1 cellular context compared by ENCODE assay signal in genomic region chr16:24844101-24845030, GRCh38.
TF ChIP-seq lines count a peak whose summit lies in the region.

No MANE protein-coding gene starts in this region.

TF ChIP-seq in GM12878, 131 proteins besides CTCF, POLR2A, EP300 and RAD21 (continued from another document):
- TF ChIP-seq ZNF592 (IDR thresholded peaks at IDR 0.05) (no peak), RCOR1 (conservative IDR thresholded peaks at IDR 0.05; ENCODE audit: low read depth, low read length) (no peak), MYC (IDR thresholded peaks at IDR 0.05; ENCODE audit: insufficient read depth, insufficient read length, insufficient replicate concordance, low read length, severe bottlenecking) (no peak)
